In genomic region chr10:7717767-7718166, GRCh38 we compare ENCODE assay signal across 23 cellular contexts. TPM values are rescaled to one million over a fixed set of nuclear protein-coding genes. Genes with fewer than 3 reads are reported as not detected.
DNase-seq lines count a peak whose midpoint lies in the region; ATAC-seq, FAIRE-seq and TF ChIP-seq lines count a peak whose summit lies in the region.
"Had no signal": no experiment of that assay in that cellular context is flagged by ENCODE, and none has a peak within 500 bp of the region (broad histone marks: within the 10 kb centered on the region; RNA-seq: fewer than 3 reads in every experiment).

No MANE protein-coding gene starts in this region.

- WGBS in neuronal stem cell (ENCODE audit: extremely low coverage in 2 of 2, insufficient read length in 2 of 2, insufficient replicate concordance in 1 of 2), 2 donors = no CpG with 5 or more reads among the region's 5 CpGs

- no peaks in the 10 kb centered on the region for H3K27me3 ChIP-seq in bronchial epithelial cell (ENCODE audit: control insufficient read depth, insufficient read depth, low read length)
- H3K27me3 ChIP-seq in neuronal stem cell (ENCODE audit: control insufficient read depth in 3 of 3, insufficient read depth in 3 of 3, low read depth in 1 of 3, low read length in 3 of 3) = peaks cover 0 to 2% (median 0%) of the 10 kb centered on the region in 3 experiments
- H3K27me3 ChIP-seq: BLaER1 had no signal

- H3K36me3 ChIP-seq in bronchial epithelial cell (ENCODE audit: control insufficient read depth, insufficient read depth, low read length) = no peaks in the 10 kb centered on the region
- no peaks in the 10 kb centered on the region for H3K36me3 ChIP-seq in neuronal stem cell (replicated peaks in 1 of 2; ENCODE audit: control insufficient read depth in 2 of 2, insufficient read depth in 2 of 2, low read length in 2 of 2)
- H3K36me3 ChIP-seq: BLaER1 had no signal

- no peak overlapping the region for H2AK5ac ChIP-seq in neuronal stem cell (ENCODE audit: low read depth, low read length)

- no peak overlapping the region for H4K8ac ChIP-seq in neuronal stem cell (ENCODE audit: low read depth, low read length)

- no peak overlapping the region for H3K4ac ChIP-seq in neuronal stem cell (ENCODE audit: low read length)

- DNase-seq in activated naive CD8-positive, alpha-beta T cell treated with anti-CD3 and anti-CD28 coated beads, Interleukin-2, amount 10 ng/mL, durations not matched to agents 7 days and 5 days = no peak
- no peak for DNase-seq in activated naive CD8-positive, alpha-beta T cell treated with anti-CD3 and anti-CD28 coated beads, Interleukin-2, amount 50 U/mL, for 24 hours
- DNase-seq in MV-4-11 (lab: John Stamatoyannopoulos, UW) (peak; percentile 41), bronchial epithelial cell (ENCODE audit: low read depth) (no peak), neuronal stem cell (ENCODE audit: low spot score) (no peak), NCI-H345 treated with DMSO at 0.1 percent for 48 hours (lab: John Stamatoyannopoulos, UW; ENCODE audit: unreplicated experiment) (no peak), NCI-H2029 (lab: John Stamatoyannopoulos, UW) (no peak), NCI-H1930 (lab: John Stamatoyannopoulos, UW) (no peak)
- DNase-seq: 8988T; CD4-positive, alpha-beta memory T cell; DMS153; DMS79; GDM1; H7; HFFc6 had no signal

- no peaks in the 10 kb centered on the region for H3K9me3 ChIP-seq in neuronal stem cell (replicated peaks in 1 of 2; ENCODE audit: control insufficient read depth in 2 of 2, insufficient read depth in 1 of 2, low read depth in 1 of 2, low read length in 2 of 2)
- H3K9me3 ChIP-seq: BLaER1 had no signal

- H3K9me3 Mint-ChIP-seq in activated naive CD8-positive, alpha-beta T cell treated with anti-CD3 and anti-CD28 coated beads, Interleukin-2, amount 10 ng/mL, durations not matched to agents 7 days and 5 days = no peaks in the 10 kb centered on the region
- H3K9me3 Mint-ChIP-seq in activated naive CD8-positive, alpha-beta T cell treated with anti-CD3 and anti-CD28 coated beads, Interleukin-2, amount 50 U/mL, for 24 hours = no peaks in the 10 kb centered on the region
- H3K9me3 Mint-ChIP-seq: GM23338 had no signal

- no peaks in the 10 kb centered on the region for H3K4me1 ChIP-seq in neuronal stem cell (ENCODE audit: control insufficient read depth in 2 of 2, insufficient read depth in 1 of 2, low read depth in 1 of 2, low read length in 2 of 2)
- H3K4me1 ChIP-seq: BLaER1 had no signal

- peak overlapping the region; percentile 14 for H3K9ac ChIP-seq in neuronal stem cell (ENCODE audit: low read depth, low read length, poor library complexity)
- H3K9ac ChIP-seq: BLaER1 had no signal

- H3K27ac Mint-ChIP-seq in activated naive CD8-positive, alpha-beta T cell treated with anti-CD3 and anti-CD28 coated beads, Interleukin-2, amount 10 ng/mL, durations not matched to agents 7 days and 5 days = no peak overlapping the region
- H3K27ac Mint-ChIP-seq in activated naive CD8-positive, alpha-beta T cell treated with anti-CD3 and anti-CD28 coated beads, Interleukin-2, amount 50 U/mL, for 24 hours = no peak overlapping the region
- H3K27ac Mint-ChIP-seq: CD14-positive monocyte; CD4-positive, alpha-beta memory T cell; GM23338; HFFc6 had no signal

- no peak overlapping the region for H2BK15ac ChIP-seq in neuronal stem cell (ENCODE audit: low read length)

- no peak overlapping the region for H3K4me2 ChIP-seq in neuronal stem cell (ENCODE audit: insufficient read depth, low read length, poor library complexity, severe bottlenecking)
- H3K4me2 ChIP-seq: BLaER1, GM23338 had no signal

- H3K4me3 ChIP-seq in bronchial epithelial cell (ENCODE audit: low read depth, low read length) (no peak overlapping the region), neuronal stem cell (ENCODE audit: low read length in 2 of 2) (no peak overlapping the region)
- H3K4me3 ChIP-seq: BLaER1, GM23338 had no signal

- peak overlapping the region; percentile 5 for H3K4me3 Mint-ChIP-seq in activated naive CD8-positive, alpha-beta T cell treated with anti-CD3 and anti-CD28 coated beads, Interleukin-2, amount 10 ng/mL, durations not matched to agents 7 days and 5 days
- H3K4me3 Mint-ChIP-seq in activated naive CD8-positive, alpha-beta T cell treated with anti-CD3 and anti-CD28 coated beads, Interleukin-2, amount 50 U/mL, for 24 hours = no peak overlapping the region
- H3K4me3 Mint-ChIP-seq: CD14-positive monocyte; CD4-positive, alpha-beta memory T cell; GM23338; HFFc6 had no signal

- H2BK5ac ChIP-seq in neuronal stem cell (ENCODE audit: low read length) = no peak overlapping the region

- ATAC-seq in activated naive CD8-positive, alpha-beta T cell treated with anti-CD3 and anti-CD28 coated beads, Interleukin-2, amount 10 ng/mL, durations not matched to agents 7 days and 5 days (ENCODE audit: low read depth) = peak; percentile 50
- no peak for ATAC-seq in activated naive CD8-positive, alpha-beta T cell treated with anti-CD3 and anti-CD28 coated beads, Interleukin-2, amount 50 U/mL, for 24 hours
- ATAC-seq: GM23338, HCT116 had no signal

- no peak overlapping the region for H3K23ac ChIP-seq in neuronal stem cell (ENCODE audit: low read depth, low read length, poor library complexity)

- no peak overlapping the region for H3K27ac ChIP-seq in neuronal stem cell (replicated peaks; ENCODE audit: low read length)
- H3K27ac ChIP-seq: BLaER1 had no signal

- H3K27me3 Mint-ChIP-seq in activated naive CD8-positive, alpha-beta T cell treated with anti-CD3 and anti-CD28 coated beads, Interleukin-2, amount 10 ng/mL, durations not matched to agents 7 days and 5 days = peaks cover 15% of the 10 kb centered on the region
- H3K27me3 Mint-ChIP-seq in activated naive CD8-positive, alpha-beta T cell treated with anti-CD3 and anti-CD28 coated beads, Interleukin-2, amount 50 U/mL, for 24 hours = peaks cover 4% of the 10 kb centered on the region

- H2AFZ ChIP-seq in neuronal stem cell (ENCODE audit: low read length) = no peak overlapping the region
- H2AFZ ChIP-seq: GM23338 had no signal

- no peak for TF ChIP-seq CTCF in bronchial epithelial cell (IDR thresholded peaks at IDR 0.05; ENCODE audit: insufficient read depth, low read length, severe bottlenecking)

- no peak overlapping the region for H2BK120ac ChIP-seq in neuronal stem cell (ENCODE audit: low read depth, low read length)

- H3K18ac ChIP-seq in neuronal stem cell (ENCODE audit: low read length) = no peak overlapping the region

- H3K36me3 Mint-ChIP-seq in activated naive CD8-positive, alpha-beta T cell treated with anti-CD3 and anti-CD28 coated beads, Interleukin-2, amount 10 ng/mL, durations not matched to agents 7 days and 5 days = no peaks in the 10 kb centered on the region
- H3K36me3 Mint-ChIP-seq in activated naive CD8-positive, alpha-beta T cell treated with anti-CD3 and anti-CD28 coated beads, Interleukin-2, amount 50 U/mL, for 24 hours (ENCODE audit: low read depth) = no peaks in the 10 kb centered on the region
- H3K36me3 Mint-ChIP-seq: CD14-positive monocyte; CD4-positive, alpha-beta memory T cell had no signal

- peak; percentile 50 for FAIRE-seq in bronchial epithelial cell (lab: Jason Lieb, UNC)
- FAIRE-seq: GM12892 had no signal

- no peak overlapping the region for H4K91ac ChIP-seq in neuronal stem cell (ENCODE audit: low read depth, low read length, poor library complexity)

- no peak overlapping the region for H2BK12ac ChIP-seq in neuronal stem cell (ENCODE audit: low read length)

- H3K79me1 ChIP-seq in neuronal stem cell (ENCODE audit: low read depth, low read length) = no peaks in the 10 kb centered on the region

- no peak overlapping the region for H3K14ac ChIP-seq in neuronal stem cell (ENCODE audit: low read length)

- peaks cover 20% of the 10 kb centered on the region for H3K4me1 Mint-ChIP-seq in activated naive CD8-positive, alpha-beta T cell treated with anti-CD3 and anti-CD28 coated beads, Interleukin-2, amount 10 ng/mL, durations not matched to agents 7 days and 5 days
- H3K4me1 Mint-ChIP-seq in activated naive CD8-positive, alpha-beta T cell treated with anti-CD3 and anti-CD28 coated beads, Interleukin-2, amount 50 U/mL, for 24 hours = no peaks in the 10 kb centered on the region
- H3K4me1 Mint-ChIP-seq: CD14-positive monocyte; CD4-positive, alpha-beta memory T cell had no signal

- POLR2A ChIA-PET in activated naive CD8-positive, alpha-beta T cell treated with anti-CD3 and anti-CD28 coated beads, Interleukin-2, amount 10 ng/mL, durations not matched to agents 7 days and 5 days (lab: Charles Lee) = no interaction called here

RNA-seq across cellular contexts. Expression of gene ITIH2, which starts 14.7 kb away (rescaled TPM):
- not detected for total RNA-seq in activated naive CD8-positive, alpha-beta T cell treated with anti-CD3 and anti-CD28 coated beads, Interleukin-2, amount 10 ng/mL, durations not matched to agents 7 days and 5 days
- not detected in 2 replicates for total RNA-seq in bronchial epithelial cell
- polyA plus RNA-seq in neuronal stem cell (2013, experiment 1 of 2) = not detected
- not detected for polyA plus RNA-seq in neuronal stem cell (2013, experiment 2 of 2)
- total RNA-seq: A673; CD4-positive, alpha-beta memory T cell; Daoy; GM23338; H7; HFFc6 had no signal
- polyA plus RNA-seq: AG04450; CD14-positive monocyte; CD4-positive, alpha-beta memory T cell had no signal

RNA-seq across cellular contexts. Expression of gene ITIH5, which starts 51.0 kb away (rescaled TPM):
- total RNA-seq in activated naive CD8-positive, alpha-beta T cell treated with anti-CD3 and anti-CD28 coated beads, Interleukin-2, amount 10 ng/mL, durations not matched to agents 7 days and 5 days = not detected
- not detected in 2 replicates for total RNA-seq in bronchial epithelial cell
- polyA plus RNA-seq in neuronal stem cell (2013, experiment 1 of 2) = 0.36 TPM
- polyA plus RNA-seq in neuronal stem cell (2013, experiment 2 of 2) = 0.37 TPM
- total RNA-seq: A673; CD4-positive, alpha-beta memory T cell; Daoy; HFFc6 had no signal
- polyA plus RNA-seq: CD14-positive monocyte; CD4-positive, alpha-beta memory T cell had no signal
